ENCODE assay signal across 1 cellular context in the genomic region with DNA sequence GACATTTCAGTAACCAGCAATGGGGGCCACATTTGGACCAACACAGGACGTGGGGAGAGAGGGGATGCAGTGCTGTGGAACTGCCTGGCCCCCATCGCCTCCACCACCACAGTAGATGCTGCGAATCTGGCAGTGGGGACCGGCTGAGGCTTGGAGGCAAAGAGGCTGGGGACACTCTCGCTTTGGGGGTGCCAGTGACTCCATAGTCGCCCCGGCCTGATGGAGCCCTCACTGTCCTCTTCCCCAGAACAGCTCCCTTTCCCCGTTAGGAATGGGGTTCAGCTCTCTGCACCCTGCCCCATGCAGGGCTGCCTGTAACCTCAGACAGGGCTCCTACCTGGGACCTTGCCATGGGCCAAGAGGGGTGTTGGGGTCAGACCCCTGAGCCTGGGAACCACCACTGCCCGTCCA.
TF ChIP-seq lines count a peak whose summit lies in the region.

No MANE protein-coding gene starts in this region.

TF ChIP-seq in HCT116, 20 proteins besides CTCF, POLR2A, EP300 and RAD21:
- TF ChIP-seq SIN3A (IDR thresholded peaks at IDR 0.05; ENCODE audit: low read depth) = no peak
